In the genomic region with DNA sequence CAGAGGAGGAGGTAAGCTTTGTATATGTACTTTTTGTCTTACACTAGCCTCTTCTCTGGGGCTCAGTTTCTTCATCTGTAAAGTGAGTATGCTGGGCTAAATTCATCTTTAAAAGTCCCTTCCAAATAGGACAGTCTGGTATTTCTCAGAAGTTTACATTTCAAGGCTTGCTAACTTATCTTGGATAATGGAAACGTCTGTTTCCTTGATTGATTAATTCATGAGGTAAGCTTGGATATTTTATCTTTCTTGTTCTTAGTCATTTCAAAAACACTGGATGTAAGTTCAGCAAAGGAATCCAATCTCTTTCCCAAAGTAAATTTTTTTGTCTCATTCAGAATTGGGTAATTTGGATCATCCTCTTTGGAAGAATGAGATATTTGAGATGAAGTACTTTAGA, we compare ENCODE assay signal across 10 cellular contexts.
"Had no signal": no experiment of that assay in that cellular context is flagged by ENCODE, and none has a peak within 500 bp of the region (broad histone marks: within the 10 kb centered on the region; RNA-seq: fewer than 3 reads in every experiment).

No MANE protein-coding gene starts in this region.

- FAIRE-seq: H1, H54, HepG2 had no signal

- H3K4me3 Mint-ChIP-seq: GM23338, H9, IgD-negative memory B cell had no signal

- H2AFZ ChIP-seq: GM23338 had no signal

- DNase-seq: H9, HCEC 1CT, KBM-7 had no signal

- H3K4me2 ChIP-seq: GM23338, KMS-11 had no signal

- ATAC-seq: GM23338, HepG2 had no signal

- H3K27ac Mint-ChIP-seq: GM23338, IgD-negative memory B cell had no signal

- H3K4me3 ChIP-seq: GM23338 had no signal

- H3K4me1 Mint-ChIP-seq: GM23338, H9, IgD-negative memory B cell had no signal

- H3K9me3 Mint-ChIP-seq: GM23338, H9 had no signal

- H3K27ac ChIP-seq: HL-60, KMS-11 had no signal

- H3K9ac ChIP-seq: KMS-11 had no signal
